Comparison of ENCODE assay signal across 27 cellular contexts in the genomic region with DNA sequence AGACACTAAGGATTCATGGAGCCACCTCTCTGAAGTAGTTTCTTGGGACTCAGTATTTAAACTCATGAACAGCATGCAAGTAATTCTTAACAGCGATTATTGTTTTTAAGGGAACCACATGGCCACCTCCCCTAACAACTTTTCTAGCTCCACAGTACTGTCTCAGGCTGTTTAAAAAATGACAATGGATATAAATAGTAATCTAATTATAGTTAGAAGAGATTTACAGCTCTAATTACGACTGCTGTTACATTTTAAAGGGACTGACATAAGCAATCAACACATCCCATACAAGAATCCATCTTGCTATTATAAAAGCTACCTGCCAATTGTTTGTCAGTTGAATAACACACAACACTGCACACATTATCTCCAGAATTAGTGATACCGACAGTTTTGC.
"Had no signal": no experiment of that assay in that cellular context is flagged by ENCODE, and none has a peak within 500 bp of the region (broad histone marks: within the 10 kb centered on the region; RNA-seq: fewer than 3 reads in every experiment).

No MANE protein-coding gene starts in this region.

- H2AFZ ChIP-seq: hepatocyte, neural progenitor cell, parathyroid adenoma had no signal

- H3K27me3 ChIP-seq: heart right ventricle, hepatocyte, neural progenitor cell, neutrophil, sigmoid colon, testis, thyroid gland, transverse colon, upper lobe of left lung, vagina had no signal

- H3K79me2 ChIP-seq: hepatocyte, parathyroid adenoma had no signal

- H3K4me3 ChIP-seq: heart right ventricle, hepatocyte, lung, neural progenitor cell, psoas muscle, sigmoid colon, smooth muscle cell, testis, thyroid gland, transverse colon, upper lobe of left lung, vagina had no signal

- ATAC-seq: left lobe of liver; naive thymus-derived CD8-positive, alpha-beta T cell; psoas muscle; stimulated activated memory B cell treated with anti-CD40 and anti-IgM and Interleukin-4, amounts not matched to agents 10 μg/mL and 1 μg/mL and 100 μg/mL, for 72 hours; stimulated activated naive CD8-positive, alpha-beta T cell treated with anti-CD3 and anti-CD28 coated beads, Interleukin-15, amount 100 ng/mL, for 72 hours had no signal

- DNase-seq: heart right ventricle; islet precursor cell; mesendoderm; naive thymus-derived CD8-positive, alpha-beta T cell; occipital lobe; psoas muscle; sigmoid colon; stimulated activated CD4-positive, alpha-beta T cell treated with anti-CD3 and anti-CD28 coated beads, Interleukin-1b, Interleukin-23, amount 100 ng/mL, for 48 hours; stimulated activated CD4-positive, alpha-beta T cell treated with anti-CD3 and anti-CD28 coated beads, Interleukin-2, amount 100 ng/mL, for 48 hours; stimulated activated CD4-positive, alpha-beta T cell treated with anti-CD3 and anti-CD28 coated beads, Interleukin-4, amount 100 ng/mL, for 4 hours; stimulated activated CD8-positive, alpha-beta memory T cell treated with anti-CD3 and anti-CD28 coated beads, Interleukin-4, amount 100 ng/mL, for 48 hours; stimulated activated naive CD4-positive, alpha-beta T cell treated with Interleukin-2 at 50 U/mL for 16 hours; stimulated activated naive CD8-positive, alpha-beta T cell treated with anti-CD3 and anti-CD28 coated beads, Interleukin-15, amount 100 ng/mL, for 72 hours; substantia nigra; testis; thyroid gland; transverse colon; upper lobe of left lung had no signal

- H3K27ac ChIP-seq: hepatocyte, neural progenitor cell, neutrophil, parathyroid adenoma, psoas muscle, sigmoid colon, testis, thyroid gland, transverse colon, upper lobe of left lung, vagina had no signal

- H3K9me3 ChIP-seq: heart right ventricle, neutrophil, psoas muscle, sigmoid colon, testis, thyroid gland, transverse colon, upper lobe of left lung, vagina had no signal

- H3K4me2 ChIP-seq: hepatocyte, neural progenitor cell, smooth muscle cell had no signal

- H3K4me1 ChIP-seq: parathyroid adenoma, psoas muscle, testis, thyroid gland, transverse colon, upper lobe of left lung, vagina had no signal

- H3K9ac ChIP-seq: neural progenitor cell, parathyroid adenoma had no signal

- H3K36me3 ChIP-seq: heart right ventricle, neural progenitor cell, neutrophil, sigmoid colon, thyroid gland, transverse colon, upper lobe of left lung, vagina had no signal
